In the genomic region with DNA sequence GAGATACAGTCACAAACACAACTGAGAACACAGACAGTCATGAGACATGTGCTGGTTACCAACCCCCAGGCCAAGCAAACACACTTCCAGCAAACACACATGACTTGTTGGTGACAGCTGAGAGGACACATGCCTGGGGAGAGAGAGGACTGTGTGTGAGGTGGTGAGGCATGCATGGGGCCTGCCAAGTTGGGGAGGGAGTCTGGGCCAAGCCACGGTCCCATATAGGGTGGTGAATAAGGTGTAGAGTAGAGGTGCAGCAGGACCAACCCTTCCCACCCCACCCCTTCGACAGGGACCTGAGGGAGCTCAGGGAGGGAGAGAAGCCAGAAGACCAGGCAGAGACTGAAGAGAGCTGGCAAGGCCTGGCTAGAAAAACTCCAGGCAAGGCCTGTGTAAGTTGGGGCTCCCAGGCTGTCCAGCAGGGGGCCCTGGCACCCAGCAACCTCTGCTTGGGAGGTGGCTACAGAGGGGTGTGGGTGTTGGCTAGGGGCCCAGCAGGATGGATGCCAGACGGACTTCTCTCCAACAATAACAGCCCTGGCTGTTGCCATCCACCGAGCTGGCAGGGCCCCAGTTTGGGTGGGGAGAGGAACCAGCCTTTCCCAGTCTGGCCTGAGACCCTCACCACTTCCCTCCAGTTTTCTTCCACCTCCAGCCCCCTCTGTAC, we compare ENCODE assay signal across 8 cellular contexts. TPM values are rescaled to one million over a fixed set of nuclear protein-coding genes. Genes with fewer than 3 reads are reported as not detected.
DNase-seq lines count a peak whose midpoint lies in the region; ATAC-seq and TF ChIP-seq lines count a peak whose summit lies in the region.

No MANE protein-coding gene starts in this region.

- H3K27me3 ChIP-seq in layer of hippocampus (ENCODE audit: control insufficient read depth, insufficient read depth, low read length) = no peaks in the 10 kb centered on the region

- no peaks in the 10 kb centered on the region for H3K27me3 Mint-ChIP-seq in WTC11 (ENCODE audit: low read depth)
- H3K27me3 Mint-ChIP-seq in central memory CD8-positive, alpha-beta T cell = peaks cover 24% of the 10 kb centered on the region

- no peaks in the 10 kb centered on the region for H3K9me3 Mint-ChIP-seq in WTC11
- no peaks in the 10 kb centered on the region for H3K9me3 Mint-ChIP-seq in central memory CD8-positive, alpha-beta T cell

- peaks cover 69% of the 10 kb centered on the region for H3K4me1 Mint-ChIP-seq in WTC11
- peaks cover 18% of the 10 kb centered on the region for H3K4me1 Mint-ChIP-seq in central memory CD8-positive, alpha-beta T cell

- POLR2A ChIA-PET in WTC11 (lab: Charles Lee) = interaction anchor here (0.9 to 5.7 kb wide), 3 partner anchors 21 to 65 kb away, joined by 3 to 63 read pairs (median 3); a partner anchor contains a TSS

- H3K27ac Mint-ChIP-seq in WTC11 = peak overlapping the region; percentile 95
- H3K27ac Mint-ChIP-seq in central memory CD8-positive, alpha-beta T cell (ENCODE audit: low read depth) = no peak overlapping the region

- CTCF ChIA-PET in WTC11 (lab: Charles Lee) = interaction anchor here (0.6 to 10.7 kb wide), 19 partner anchors 13 to 159 kb away, joined by 3 to 174 read pairs (median 4); a partner anchor contains a TSS

- peak overlapping the region; percentile 75 for H3K27ac ChIP-seq in layer of hippocampus (ENCODE audit: low read depth, low read length)

- peak; percentile 40 for ATAC-seq in HG02852 (IDR thresholded peaks at IDR 0.05; ENCODE audit: unreplicated experiment)
- ATAC-seq in WTC11 = peak; percentile 5
- ATAC-seq in central memory CD8-positive, alpha-beta T cell (replicated peaks; ENCODE audit: extremely low read depth, poor library complexity, severe bottlenecking) = peak; percentile 68
- no peak for ATAC-seq in HG03159 (IDR thresholded peaks at IDR 0.05; ENCODE audit: unreplicated experiment)

- DNase-seq in GM10266 (ENCODE audit: extremely low spot score) = peak; percentile 89
- peak; percentile 83 for DNase-seq in NCI-H2196 treated with DMSO at 0.1 percent for 48 hours (lab: John Stamatoyannopoulos, UW; ENCODE audit: unreplicated experiment)
- peak; percentile 70 for DNase-seq in WTC11 (ENCODE audit: low spot score)
- DNase-seq in central memory CD8-positive, alpha-beta T cell (ENCODE audit: low spot score in 2 of 2) = peak; percentile 48 to 61
- DNase-seq in stimulated activated CD4-positive, alpha-beta T cell treated with anti-CD3 and anti-CD28 coated beads, Interleukin-1b, Interleukin-23, amount 100 ng/mL, for 48 hours = peak; percentile 81

- H3K36me3 Mint-ChIP-seq in WTC11 = no peaks in the 10 kb centered on the region
- H3K36me3 Mint-ChIP-seq in central memory CD8-positive, alpha-beta T cell (ENCODE audit: insufficient read depth) = peaks cover 1% of the 10 kb centered on the region

- TF ChIP-seq CTCF in GM10266 (IDR thresholded peaks at IDR 0.05; ENCODE audit: control insufficient read depth, insufficient read depth, low read depth, missing control alignments) (peak; percentile 86), WTC11 (IDR thresholded peaks at IDR 0.05) (peak; percentile 45; the same call in 1 of the 2 replicates)

- no peak overlapping the region; the same call in none of the 2 replicates for H3K4me3 Mint-ChIP-seq in WTC11
- H3K4me3 Mint-ChIP-seq in central memory CD8-positive, alpha-beta T cell = peak overlapping the region; percentile 41

TF ChIP-seq in WTC11, 78 proteins besides CTCF, POLR2A, EP300 and RAD21:
- TF ChIP-seq RELA (CRISPR knock-in tag; IDR thresholded peaks at IDR 0.05; ENCODE audit: borderline replicate concordance) (no peak), ZNF138 (CRISPR knock-in tag; conservative IDR thresholded peaks at IDR 0.05) (no peak), FOXK1 (CRISPR knock-in tag; IDR thresholded peaks at IDR 0.05) (0 out of 2 replicates have a peak, but pooled peaks have one; percentile 14), ELF4 (CRISPR knock-in tag; IDR thresholded peaks at IDR 0.05; ENCODE audit: low read depth) (no peak), GABPB1 (CRISPR knock-in tag; IDR thresholded peaks at IDR 0.05) (peak; percentile 35; the same call in 1 of the 2 replicates), SMAD3 (CRISPR knock-in tag; IDR thresholded peaks at IDR 0.05; ENCODE audit: borderline replicate concordance) (no peak), JUN (CRISPR knock-in tag; IDR thresholded peaks at IDR 0.05) (no peak), JAZF1 (CRISPR knock-in tag; IDR thresholded peaks at IDR 0.05) (no peak), ZNF317 (CRISPR knock-in tag; IDR thresholded peaks at IDR 0.05; ENCODE audit: borderline replicate concordance, low read depth) (no peak), SP1 (CRISPR knock-in tag; conservative IDR thresholded peaks at IDR 0.05) (no peak), FOXJ3 (CRISPR knock-in tag; IDR thresholded peaks at IDR 0.05; ENCODE audit: borderline replicate concordance) (no peak), ZNF423 (CRISPR knock-in tag; IDR thresholded peaks at IDR 0.05) (peak; percentile 75), TEAD4 (CRISPR knock-in tag; IDR thresholded peaks at IDR 0.05) (no peak), TCF7 (CRISPR knock-in tag; IDR thresholded peaks at IDR 0.05; ENCODE audit: low read depth) (no peak), GRHL2 (CRISPR knock-in tag; IDR thresholded peaks at IDR 0.05; ENCODE audit: insufficient replicate concordance, severe bottlenecking) (no peak), SMAD4 (CRISPR knock-in tag; IDR thresholded peaks at IDR 0.05) (no peak)
- TF ChIP-seq, protein P1, sequence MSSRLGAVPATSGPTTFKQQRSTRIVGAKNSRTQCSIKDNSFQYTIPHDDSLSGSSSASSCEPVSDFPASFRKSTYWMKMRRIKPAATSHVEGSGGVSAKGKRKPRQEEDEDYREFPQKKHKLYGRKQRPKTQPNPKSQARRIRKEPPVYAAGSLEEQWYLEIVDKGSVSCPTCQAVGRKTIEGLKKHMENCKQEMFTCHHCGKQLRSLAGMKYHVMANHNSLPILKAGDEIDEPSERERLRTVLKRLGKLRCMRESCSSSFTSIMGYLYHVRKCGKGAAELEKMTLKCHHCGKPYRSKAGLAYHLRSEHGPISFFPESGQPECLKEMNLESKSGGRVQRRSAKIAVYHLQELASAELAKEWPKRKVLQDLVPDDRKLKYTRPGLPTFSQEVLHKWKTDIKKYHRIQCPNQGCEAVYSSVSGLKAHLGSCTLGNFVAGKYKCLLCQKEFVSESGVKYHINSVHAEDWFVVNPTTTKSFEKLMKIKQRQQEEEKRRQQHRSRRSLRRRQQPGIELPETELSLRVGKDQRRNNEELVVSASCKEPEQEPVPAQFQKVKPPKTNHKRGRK (CRISPR knock-in tag; IDR thresholded peaks at IDR 0.05; ENCODE audit: borderline replicate concordance) = no peak
- TF ChIP-seq, protein P2, sequence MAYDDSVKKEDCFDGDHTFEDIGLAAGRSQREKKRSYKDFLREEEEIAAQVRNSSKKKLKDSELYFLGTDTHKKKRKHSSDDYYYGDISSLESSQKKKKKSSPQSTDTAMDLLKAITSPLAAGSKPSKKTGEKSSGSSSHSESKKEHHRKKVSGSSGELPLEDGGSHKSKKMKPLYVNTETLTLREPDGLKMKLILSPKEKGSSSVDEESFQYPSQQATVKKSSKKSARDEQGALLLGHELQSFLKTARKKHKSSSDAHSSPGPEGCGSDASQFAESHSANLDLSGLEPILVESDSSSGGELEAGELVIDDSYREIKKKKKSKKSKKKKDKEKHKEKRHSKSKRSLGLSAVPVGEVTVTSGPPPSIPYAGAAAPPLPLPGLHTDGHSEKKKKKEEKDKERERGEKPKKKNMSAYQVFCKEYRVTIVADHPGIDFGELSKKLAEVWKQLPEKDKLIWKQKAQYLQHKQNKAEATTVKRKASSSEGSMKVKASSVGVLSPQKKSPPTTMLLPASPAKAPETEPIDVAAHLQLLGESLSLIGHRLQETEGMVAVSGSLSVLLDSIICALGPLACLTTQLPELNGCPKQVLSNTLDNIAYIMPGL (CRISPR knock-in tag; IDR thresholded peaks at IDR 0.05) = no peak
- TF ChIP-seq, protein P3, sequence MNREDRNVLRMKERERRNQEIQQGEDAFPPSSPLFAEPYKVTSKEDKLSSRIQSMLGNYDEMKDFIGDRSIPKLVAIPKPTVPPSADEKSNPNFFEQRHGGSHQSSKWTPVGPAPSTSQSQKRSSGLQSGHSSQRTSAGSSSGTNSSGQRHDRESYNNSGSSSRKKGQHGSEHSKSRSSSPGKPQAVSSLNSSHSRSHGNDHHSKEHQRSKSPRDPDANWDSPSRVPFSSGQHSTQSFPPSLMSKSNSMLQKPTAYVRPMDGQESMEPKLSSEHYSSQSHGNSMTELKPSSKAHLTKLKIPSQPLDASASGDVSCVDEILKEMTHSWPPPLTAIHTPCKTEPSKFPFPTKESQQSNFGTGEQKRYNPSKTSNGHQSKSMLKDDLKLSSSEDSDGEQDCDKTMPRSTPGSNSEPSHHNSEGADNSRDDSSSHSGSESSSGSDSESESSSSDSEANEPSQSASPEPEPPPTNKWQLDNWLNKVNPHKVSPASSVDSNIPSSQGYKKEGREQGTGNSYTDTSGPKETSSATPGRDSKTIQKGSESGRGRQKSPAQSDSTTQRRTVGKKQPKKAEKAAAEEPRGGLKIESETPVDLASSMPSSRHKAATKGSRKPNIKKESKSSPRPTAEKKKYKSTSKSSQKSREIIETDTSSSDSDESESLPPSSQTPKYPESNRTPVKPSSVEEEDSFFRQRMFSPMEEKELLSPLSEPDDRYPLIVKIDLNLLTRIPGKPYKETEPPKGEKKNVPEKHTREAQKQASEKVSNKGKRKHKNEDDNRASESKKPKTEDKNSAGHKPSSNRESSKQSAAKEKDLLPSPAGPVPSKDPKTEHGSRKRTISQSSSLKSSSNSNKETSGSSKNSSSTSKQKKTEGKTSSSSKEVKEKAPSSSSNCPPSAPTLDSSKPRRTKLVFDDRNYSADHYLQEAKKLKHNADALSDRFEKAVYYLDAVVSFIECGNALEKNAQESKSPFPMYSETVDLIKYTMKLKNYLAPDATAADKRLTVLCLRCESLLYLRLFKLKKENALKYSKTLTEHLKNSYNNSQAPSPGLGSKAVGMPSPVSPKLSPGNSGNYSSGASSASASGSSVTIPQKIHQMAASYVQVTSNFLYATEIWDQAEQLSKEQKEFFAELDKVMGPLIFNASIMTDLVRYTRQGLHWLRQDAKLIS (CRISPR knock-in tag; IDR thresholded peaks at IDR 0.05; ENCODE audit: borderline replicate concordance) = no peak
TF ChIP-seq in WTC11: peak in this region for 3.

RNA-seq across cellular contexts. Expression of a gene that starts 2.0 kb away (rescaled TPM):
- 131 to 139 TPM (median 132 TPM) in 3 replicates for total RNA-seq in WTC11 (2021)

RNA-seq across cellular contexts. Expression of a gene that starts 4.7 kb away (rescaled TPM):
- 3.9 to 7.5 TPM (median 6.4 TPM) in 3 replicates for total RNA-seq in WTC11 (2021)

RNA-seq across cellular contexts. Expression of a gene that starts 25.5 kb away (rescaled TPM):
- 2,159 to 2,172 TPM (median 2,171 TPM) in 3 replicates for total RNA-seq in WTC11 (2021)

RNA-seq across cellular contexts. Expression of a gene that starts 35.9 kb away (rescaled TPM):
- total RNA-seq in WTC11 (2021) = 28.9 to 36.7 TPM (median 30.8 TPM) in 3 replicates

RNA-seq across cellular contexts. Expression of a gene that starts 43.9 kb away (rescaled TPM):
- total RNA-seq in WTC11 (2021) = 8.3 to 10.4 TPM (median 10.3 TPM) in 3 replicates
